In genomic region chr1:234862360-234862943, GRCh38 we compare ENCODE assay signal across 12 cellular contexts.
DNase-seq lines count a peak whose midpoint lies in the region; ATAC-seq and TF ChIP-seq lines count a peak whose summit lies in the region.
"Had no signal": no experiment of that assay in that cellular context is flagged by ENCODE, and none has a peak within 500 bp of the region (broad histone marks: within the 10 kb centered on the region; RNA-seq: fewer than 3 reads in every experiment).

No MANE protein-coding gene starts in this region.

- WGBS in thymus: 82% methylated on average over 7 of the region's 7 CpGs

- H3K4me1 ChIP-seq in neural progenitor cell (peaks cover 2% of the 10 kb centered on the region), thymus (ENCODE audit: control insufficient read depth, insufficient read depth, low read length) (no peaks in the 10 kb centered on the region)

- H3K4me3 ChIP-seq in foreskin fibroblast (ENCODE audit: low read depth in 1 of 2, low read length in 2 of 2): peak overlapping the region; percentile 9 to 18
- H3K4me3 ChIP-seq in neural progenitor cell: no peak overlapping the region
- H3K4me3 ChIP-seq in thymus (ENCODE audit: low read length): no peak overlapping the region
- H3K4me3 ChIP-seq: GM12878 had no signal

- no peaks in the 10 kb centered on the region for H3K9me3 ChIP-seq in T-helper 17 cell (ENCODE audit: control insufficient read depth, low read length, poor library complexity, severe bottlenecking)
- no peaks in the 10 kb centered on the region for H3K9me3 ChIP-seq in neural progenitor cell (ENCODE audit: low read depth)
- no peaks in the 10 kb centered on the region for H3K9me3 ChIP-seq in thymus (ENCODE audit: control insufficient read depth)

- H3K27ac ChIP-seq in neural progenitor cell: no peak overlapping the region
- peak overlapping the region; percentile 74 for H3K27ac ChIP-seq in thymus (ENCODE audit: low read depth)

- no peak overlapping the region for H3K9ac ChIP-seq in neural progenitor cell

- DNase-seq in T-helper 17 cell: no peak
- no peak for DNase-seq in foreskin fibroblast
- DNase-seq in neural progenitor cell (ENCODE audit: low spot score): no peak
- DNase-seq in stimulated activated CD4-positive, alpha-beta T cell treated with anti-CD3 and anti-CD28 coated beads, Interleukin-2, amount 100 ng/mL, for 48 hours: no peak
- DNase-seq: NCI-H1436 treated with DMSO at 0.1 percent for 48 hours; stimulated activated naive B cell treated with anti-CD40 and anti-IgM and Interleukin-4, amounts not matched to agents 10 μg/mL and 1 μg/mL and 100 μg/mL, for 72 hours had no signal

- H3K27ac Mint-ChIP-seq in T-helper 17 cell: peak overlapping the region; percentile 19
- peak overlapping the region; percentile 94 for H3K27ac Mint-ChIP-seq in neural progenitor cell
- H3K27ac Mint-ChIP-seq: memory B cell; stimulated activated naive B cell treated with anti-CD40 and anti-IgM and Interleukin-4, amounts not matched to agents 10 μg/mL and 1 μg/mL and 100 μg/mL, for 72 hours had no signal

- H3F3A ChIP-seq in neural progenitor cell (ENCODE audit: low read depth): no peaks in the 10 kb centered on the region

- no peaks in the 10 kb centered on the region for H3K79me2 ChIP-seq in neural progenitor cell (ENCODE audit: low read depth)

- H3K4me2 ChIP-seq in neural progenitor cell: no peak overlapping the region

- H3K27me3 ChIP-seq in neural progenitor cell (no peaks in the 10 kb centered on the region), thymus (ENCODE audit: control insufficient read depth, insufficient read depth) (no peaks in the 10 kb centered on the region)

- H3K36me3 Mint-ChIP-seq in T-helper 17 cell (ENCODE audit: low read depth) (no peaks in the 10 kb centered on the region), neural progenitor cell (no peaks in the 10 kb centered on the region)

- TF ChIP-seq CTCF in foreskin fibroblast (IDR thresholded peaks at IDR 0.05; ENCODE audit: low read depth, low read length) (no peak), neural progenitor cell (IDR thresholded peaks at IDR 0.05) (no peak)

- H4K20me1 ChIP-seq in neural progenitor cell (ENCODE audit: low read depth): no peaks in the 10 kb centered on the region

- H3K36me3 ChIP-seq in neural progenitor cell: no peaks in the 10 kb centered on the region
- H3K36me3 ChIP-seq in thymus (ENCODE audit: control insufficient read depth, insufficient read depth): no peaks in the 10 kb centered on the region

- ATAC-seq in T-helper 17 cell (no peak), GM21717 (IDR thresholded peaks at IDR 0.05; ENCODE audit: unreplicated experiment) (no peak), HG02571 (IDR thresholded peaks at IDR 0.05; ENCODE audit: unreplicated experiment) (no peak), GM18873 (IDR thresholded peaks at IDR 0.05; ENCODE audit: low FRiP score, unreplicated experiment) (no peak)
- ATAC-seq: GM12878 had no signal

- H3K9me3 Mint-ChIP-seq in neural progenitor cell: peaks cover 20% of the 10 kb centered on the region
- H3K9me3 Mint-ChIP-seq: memory B cell had no signal

- H3K27me3 Mint-ChIP-seq in T-helper 17 cell: no peaks in the 10 kb centered on the region
- peaks cover 10% of the 10 kb centered on the region for H3K27me3 Mint-ChIP-seq in neural progenitor cell (ENCODE audit: insufficient read depth, low read depth)
- H3K27me3 Mint-ChIP-seq: memory B cell had no signal

- H3K4me3 Mint-ChIP-seq in T-helper 17 cell: no peak overlapping the region
- H3K4me3 Mint-ChIP-seq in neural progenitor cell: no peak overlapping the region
- H3K4me3 Mint-ChIP-seq: memory B cell; stimulated activated naive B cell treated with anti-CD40 and anti-IgM and Interleukin-4, amounts not matched to agents 10 μg/mL and 1 μg/mL and 100 μg/mL, for 72 hours had no signal

- peak overlapping the region; percentile 85 for H2AFZ ChIP-seq in neural progenitor cell (replicated peaks)

- H3K4me1 Mint-ChIP-seq in T-helper 17 cell (peaks cover 12% of the 10 kb centered on the region), neural progenitor cell (peaks cover 22% of the 10 kb centered on the region)

Comparison
In these comparisons a context has a peak if more than half of its experiments do, and no peak if none do; other contexts are left out.
1. H3K4me3 ChIP-seq: peak in foreskin fibroblast (2 of 2); none in neural progenitor cell (single experiment) and thymus (single experiment).